In genomic region chr9:95724253-95724991, GRCh38 we compare ENCODE assay signal across 1 cellular context.
TF ChIP-seq lines count a peak whose summit lies in the region.

No MANE protein-coding gene starts in this region.

TF ChIP-seq in HepG2, 621 proteins besides CTCF, POLR2A, EP300 and RAD21 (continued from another document and continues in another):
- no peak for TF ChIP-seq PRDM10 (CRISPR knock-in tag; IDR thresholded peaks at IDR 0.05; ENCODE audit: low read depth)
- peak; percentile 79 for TF ChIP-seq PPARG (CRISPR knock-in tag; conservative IDR thresholded peaks at IDR 0.05)
- no peak for TF ChIP-seq RELA (CRISPR knock-in tag; IDR thresholded peaks at IDR 0.05)
- 0 out of 2 replicates have a peak, but pooled peaks have one; percentile 32 for TF ChIP-seq ZFP1 (CRISPR knock-in tag; IDR thresholded peaks at IDR 0.05)
- TF ChIP-seq TBP (CRISPR knock-in tag; IDR thresholded peaks at IDR 0.05), result no peak
- TF ChIP-seq CAMTA2 (CRISPR knock-in tag; IDR thresholded peaks at IDR 0.05; ENCODE audit: borderline replicate concordance), result no peak
- TF ChIP-seq KDM2A (CRISPR knock-in tag; IDR thresholded peaks at IDR 0.05; ENCODE audit: borderline replicate concordance, low read depth), result no peak
- no peak for TF ChIP-seq HNRNPH1 (optimal IDR thresholded peaks at IDR 0.05; ENCODE audit: low read depth, low read length)
- TF ChIP-seq IRF2 (CRISPR knock-in tag; IDR thresholded peaks at IDR 0.05), result peak; percentile 42; the same call in 1 of the 2 replicates
- no peak for TF ChIP-seq ZNF552 (CRISPR knock-in tag; IDR thresholded peaks at IDR 0.05; ENCODE audit: borderline replicate concordance)
- TF ChIP-seq ZNF580 (CRISPR knock-in tag; IDR thresholded peaks at IDR 0.05; ENCODE audit: borderline replicate concordance, low read depth), result no peak
- TF ChIP-seq ZBTB8A (CRISPR knock-in tag; IDR thresholded peaks at IDR 0.05; ENCODE audit: borderline replicate concordance, low read depth), result no peak
- no peak for TF ChIP-seq ZNF350 (CRISPR knock-in tag; IDR thresholded peaks at IDR 0.05; ENCODE audit: borderline replicate concordance, low read depth)
- TF ChIP-seq FOSL2 (CRISPR knock-in tag; IDR thresholded peaks at IDR 0.05), result peak; percentile 52; the same call in 1 of the 2 replicates
- TF ChIP-seq SPEN (CRISPR knock-in tag; IDR thresholded peaks at IDR 0.05; ENCODE audit: low read depth), result 0 out of 2 replicates have a peak, but pooled peaks have one; percentile 22
- no peak for TF ChIP-seq TFDP1 (CRISPR knock-in tag; IDR thresholded peaks at IDR 0.05; ENCODE audit: borderline replicate concordance)
- TF ChIP-seq ZNF788 (CRISPR knock-in tag; IDR thresholded peaks at IDR 0.05; ENCODE audit: borderline replicate concordance), result peak; percentile 50; the same call in 1 of the 2 replicates
- peak; percentile 87 for TF ChIP-seq PHF21A (CRISPR knock-in tag; IDR thresholded peaks at IDR 0.05)
- no peak for TF ChIP-seq RBM22 (optimal IDR thresholded peaks at IDR 0.05; ENCODE audit: low read length)
- TF ChIP-seq ZZZ3 (CRISPR knock-in tag; IDR thresholded peaks at IDR 0.05; ENCODE audit: borderline replicate concordance), result no peak
- no peak for TF ChIP-seq PRMT3 (CRISPR knock-in tag; IDR thresholded peaks at IDR 0.05; ENCODE audit: borderline replicate concordance, low read depth)
- peak; percentile 37; the same call in 1 of the 2 replicates for TF ChIP-seq ZNF609 (CRISPR knock-in tag; IDR thresholded peaks at IDR 0.05; ENCODE audit: borderline replicate concordance)
- TF ChIP-seq ARID5B (CRISPR knock-in tag; IDR thresholded peaks at IDR 0.05), result peak; percentile 93
- TF ChIP-seq SAP130 (CRISPR knock-in tag; IDR thresholded peaks at IDR 0.05; ENCODE audit: low read depth), result peak; percentile 71
- TF ChIP-seq CCAR2 (optimal IDR thresholded peaks at IDR 0.05; ENCODE audit: low read depth, low read length), result no peak
- peak; percentile 28; the same call in 1 of the 2 replicates for TF ChIP-seq JUNB (CRISPR knock-in tag; IDR thresholded peaks at IDR 0.05; ENCODE audit: borderline replicate concordance)
- TF ChIP-seq GPN1 (CRISPR knock-in tag; IDR thresholded peaks at IDR 0.05; ENCODE audit: borderline replicate concordance), result no peak
- peak; percentile 82; the same call in 1 of the 2 replicates for TF ChIP-seq NCOR1 (IDR thresholded peaks at IDR 0.05; ENCODE audit: borderline replicate concordance, low read length)
- no peak for TF ChIP-seq GMEB1 (CRISPR knock-in tag; IDR thresholded peaks at IDR 0.05; ENCODE audit: borderline replicate concordance)
- TF ChIP-seq PHB2 (IDR thresholded peaks at IDR 0.05; ENCODE audit: partially characterized antibody), result no peak
- TF ChIP-seq NFRKB (IDR thresholded peaks at IDR 0.05), result no peak
- no peak for TF ChIP-seq RFXANK (CRISPR knock-in tag; IDR thresholded peaks at IDR 0.05)
- no peak for TF ChIP-seq IKZF1 (IDR thresholded peaks at IDR 0.05)
- no peak for TF ChIP-seq GPBP1L1 (CRISPR knock-in tag; IDR thresholded peaks at IDR 0.05)
- no peak for TF ChIP-seq SNRNP70 (IDR thresholded peaks at IDR 0.05; ENCODE audit: low read depth, low read length)
- TF ChIP-seq ZNF362 (CRISPR knock-in tag; IDR thresholded peaks at IDR 0.05; ENCODE audit: borderline replicate concordance), result peak; percentile 34; the same call in 1 of the 2 replicates
- no peak for TF ChIP-seq ZFP36L1 (CRISPR knock-in tag; IDR thresholded peaks at IDR 0.05)
- TF ChIP-seq TSC22D2 (CRISPR knock-in tag; IDR thresholded peaks at IDR 0.05; ENCODE audit: borderline replicate concordance), result no peak
- TF ChIP-seq NFE2L1 (CRISPR knock-in tag; IDR thresholded peaks at IDR 0.05; ENCODE audit: borderline replicate concordance), result no peak
- no peak for TF ChIP-seq THAP7 (CRISPR knock-in tag; IDR thresholded peaks at IDR 0.05)
- no peak for TF ChIP-seq FOXO4 (CRISPR knock-in tag; conservative IDR thresholded peaks at IDR 0.05)
